ENCODE assay signal across 25 cellular contexts in the genomic region with DNA sequence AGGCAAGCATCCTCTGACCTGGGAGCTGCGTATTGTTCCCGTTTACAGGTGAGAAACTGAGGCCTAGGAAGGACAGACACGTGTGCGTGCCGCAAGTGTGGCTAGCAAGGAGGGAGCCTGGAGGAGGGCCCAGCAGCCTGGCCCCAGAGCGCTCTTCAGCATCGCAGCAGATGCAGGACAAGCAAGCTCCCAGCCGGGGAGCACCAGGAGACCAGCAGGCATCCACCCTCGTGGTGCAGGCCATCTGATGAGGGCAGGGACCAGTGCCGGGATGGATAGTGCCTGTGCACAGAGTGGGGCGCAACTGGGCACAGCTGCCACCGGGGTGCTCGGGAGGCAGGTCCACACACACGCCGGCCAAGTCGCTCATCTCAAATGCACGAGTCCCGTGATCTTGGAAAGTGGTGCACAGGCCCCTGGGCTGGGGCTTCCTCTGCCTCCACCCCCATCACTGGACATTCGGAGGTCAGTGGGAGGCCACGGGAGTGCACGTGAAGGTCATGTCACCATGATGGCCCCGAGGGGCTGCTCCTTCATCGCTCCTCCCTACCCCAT. TPM values are rescaled to one million over a fixed set of nuclear protein-coding genes. Genes with fewer than 3 reads are reported as not detected.
A peak's percentile ranks its signal among the peaks of the same experiment; 100 is the strongest.
DNase-seq lines count a peak whose midpoint lies in the region; ATAC-seq, FAIRE-seq and TF ChIP-seq lines count a peak whose summit lies in the region.
"Had no signal": no experiment of that assay in that cellular context is flagged by ENCODE, and none has a peak within 500 bp of the region (broad histone marks: within the 10 kb centered on the region; RNA-seq: fewer than 3 reads in every experiment).

No MANE protein-coding gene starts in this region.

- no peak overlapping the region for H3K4me2 ChIP-seq in mesenchymal stem cell (ENCODE audit: low read length, poor library complexity, severe bottlenecking)

- H3K23ac ChIP-seq in mesenchymal stem cell (ENCODE audit: low read length in 2 of 2): no peak overlapping the region

- H3K9me3 ChIP-seq in mesenchymal stem cell (ENCODE audit: control insufficient read depth, low read length) (peaks cover 11% of the 10 kb centered on the region), lower lobe of right lung (peaks cover 9% of the 10 kb centered on the region)

- intact Hi-C loops in Right ventricle myocardium inferior (cut with DNase I) (no loop called here), cardiac septum (cut with DNase I) (no loop called here), lower lobe of right lung (cut with DNase I) (no loop called here)

- TF ChIP-seq CTCF in bronchial epithelial cell (IDR thresholded peaks at IDR 0.05; ENCODE audit: insufficient read depth, low read length, severe bottlenecking) (no peak), lower lobe of right lung (IDR thresholded peaks at IDR 0.05) (no peak)

- H3K4me1 ChIP-seq in mesenchymal stem cell (ENCODE audit: control insufficient read depth, insufficient read depth, low read depth, low read length) (peaks cover 47% of the 10 kb centered on the region), lower lobe of right lung (peaks cover 8% of the 10 kb centered on the region)
- H3K4me1 ChIP-seq: parathyroid adenoma had no signal

- no peaks in the 10 kb centered on the region for H3K36me3 ChIP-seq in bronchial epithelial cell (ENCODE audit: control insufficient read depth, insufficient read depth, low read length)
- H3K36me3 ChIP-seq in mesenchymal stem cell (ENCODE audit: control insufficient read depth in 1 of 2, insufficient read depth in 2 of 2, low read depth in 1 of 2, low read length in 2 of 2): peaks cover 0 to 77% of the 10 kb centered on the region in 2 experiments
- no peaks in the 10 kb centered on the region for H3K36me3 ChIP-seq in lower lobe of right lung
- H3K36me3 ChIP-seq: left lung had no signal

- peak overlapping the region in 1 of 2 experiments; percentile 43 for H2BK12ac ChIP-seq in mesenchymal stem cell (ENCODE audit: low read length in 2 of 2)

- H3K27ac ChIP-seq in mesenchymal stem cell (ENCODE audit: low read length, poor library complexity, severe bottlenecking): no peak overlapping the region
- H3K27ac ChIP-seq in lower lobe of right lung: no peak overlapping the region
- H3K27ac ChIP-seq: 22Rv1, epithelial cell of prostate, parathyroid adenoma had no signal

- H2BK120ac ChIP-seq in mesenchymal stem cell (ENCODE audit: low read depth, low read length): no peak overlapping the region

- H3K18ac ChIP-seq in mesenchymal stem cell (ENCODE audit: low read depth in 1 of 2, low read length in 2 of 2): peak overlapping the region in 1 of 2 experiments; percentile 69

- H2BK5ac ChIP-seq in mesenchymal stem cell (ENCODE audit: low read depth, low read length, poor library complexity, severe bottlenecking): no peak overlapping the region

- H3K79me1 ChIP-seq in mesenchymal stem cell (replicated peaks; ENCODE audit: low read length, poor library complexity, severe bottlenecking): peaks cover 36% of the 10 kb centered on the region

- no peak overlapping the region for H3K9ac ChIP-seq in mesenchymal stem cell (ENCODE audit: low read length)
- H3K9ac ChIP-seq: parathyroid adenoma had no signal

- FAIRE-seq in bronchial epithelial cell (lab: Jason Lieb, UNC) (peak; percentile 66), urothelium cell line (lab: Jason Lieb, UNC) (peak; percentile 40)
- FAIRE-seq: frontal cortex, GM18507 had no signal

- no peak overlapping the region for H2BK15ac ChIP-seq in mesenchymal stem cell (ENCODE audit: low read depth, poor library complexity, severe bottlenecking)

- 87% methylated on average over 23 of the region's 23 CpGs for WGBS in mesenchymal stem cell

- H2AK5ac ChIP-seq in mesenchymal stem cell (ENCODE audit: low read length, severe bottlenecking): no peak overlapping the region

- no peaks in the 10 kb centered on the region for H3K27me3 ChIP-seq in bronchial epithelial cell (ENCODE audit: control insufficient read depth, insufficient read depth, low read length)
- no peaks in the 10 kb centered on the region for H3K27me3 ChIP-seq in mesenchymal stem cell (ENCODE audit: control insufficient read depth in 1 of 2, insufficient read depth in 1 of 2, low read length in 2 of 2)
- H3K27me3 ChIP-seq in lower lobe of right lung (ENCODE audit: low read depth): no peaks in the 10 kb centered on the region

- ATAC-seq in Right ventricle myocardium inferior: no peak
- no peak for ATAC-seq in lower lobe of right lung
- ATAC-seq in HG03469 (IDR thresholded peaks at IDR 0.05; ENCODE audit: unreplicated experiment): no peak
- ATAC-seq: activated CD8-positive, alpha-beta T cell treated with anti-CD3 and anti-CD28 coated beads for 36 hours; activated T-cell treated with anti-CD3 and anti-CD28 coated beads, Interleukin-2, amount 50 U/mL, for 4 hours; K562; T-helper 17 cell had no signal

- H3K4ac ChIP-seq in mesenchymal stem cell (ENCODE audit: low read depth in 1 of 2, low read length in 2 of 2): peak overlapping the region in 1 of 2 experiments; percentile 6

- H4K8ac ChIP-seq in mesenchymal stem cell (ENCODE audit: low read length): no peak overlapping the region

- H4K91ac ChIP-seq in mesenchymal stem cell (ENCODE audit: low read length): no peak overlapping the region

- H2AFZ ChIP-seq in mesenchymal stem cell (ENCODE audit: low read depth, low read length): no peak overlapping the region
- H2AFZ ChIP-seq: parathyroid adenoma had no signal

- H3K14ac ChIP-seq in mesenchymal stem cell (ENCODE audit: low read length in 2 of 2): peak overlapping the region in 1 of 2 experiments; percentile 71

- DNase-seq in Right ventricle myocardium inferior (ENCODE audit: missing footprints) (peak; percentile 64), cardiac septum (ENCODE audit: low spot score) (no peak), bronchial epithelial cell (ENCODE audit: low read depth) (no peak), mesenchymal stem cell (peak; percentile 24), urothelium cell line (ENCODE audit: low spot score) (no peak), lower lobe of right lung (no peak), hippocampal formation (lab: John Stamatoyannopoulos, UW) (no peak)
- DNase-seq: activated B cell treated with CpG ODN at 0.5 μM for 24 hours; activated CD8-positive, alpha-beta T cell treated with anti-CD3 and anti-CD28 coated beads for 36 hours; activated T-cell treated with anti-CD3 and anti-CD28 coated beads, Interleukin-2, amount 50 U/mL, for 4 hours; CD4-positive, CD25-positive, alpha-beta regulatory T cell; DND-41; H7; NCI-H2081 treated with DMSO at 0.1 percent for 48 hours; NCI-H510A; SHP77 treated with DMSO at 0.1 percent for 48 hours; T-helper 17 cell had no signal

- H3K4me3 ChIP-seq in bronchial epithelial cell (ENCODE audit: low read depth, low read length) (no peak overlapping the region), mesenchymal stem cell (ENCODE audit: insufficient read depth in 1 of 2, low read depth in 1 of 2, low read length in 2 of 2) (no peak overlapping the region), lower lobe of right lung (no peak overlapping the region)
- H3K4me3 ChIP-seq: K562, left lung had no signal

RNA-seq across cellular contexts. Expression of a gene that starts 55.1 kb away (rescaled TPM):
- total RNA-seq in Right ventricle myocardium inferior (51.6 TPM), cardiac septum (77.0 TPM), bronchial epithelial cell (9.2 and 16.9 TPM in 2 replicates), lower lobe of right lung (45.1 TPM)
- polyA plus RNA-seq in mesenchymal stem cell (2013, experiment 1 of 2): 330 TPM
- 322 TPM for polyA plus RNA-seq in mesenchymal stem cell (2013, experiment 2 of 2)

Comparison
In these comparisons a context has a peak if more than half of its experiments do, and no peak if none do; other contexts are left out.
1. DNase-seq: peak in Right ventricle myocardium inferior (single experiment) and mesenchymal stem cell (single experiment); none in cardiac septum (single experiment), bronchial epithelial cell (single experiment), urothelium cell line (single experiment), lower lobe of right lung (single experiment) and hippocampal formation (0 of 2).